In the genomic region with DNA sequence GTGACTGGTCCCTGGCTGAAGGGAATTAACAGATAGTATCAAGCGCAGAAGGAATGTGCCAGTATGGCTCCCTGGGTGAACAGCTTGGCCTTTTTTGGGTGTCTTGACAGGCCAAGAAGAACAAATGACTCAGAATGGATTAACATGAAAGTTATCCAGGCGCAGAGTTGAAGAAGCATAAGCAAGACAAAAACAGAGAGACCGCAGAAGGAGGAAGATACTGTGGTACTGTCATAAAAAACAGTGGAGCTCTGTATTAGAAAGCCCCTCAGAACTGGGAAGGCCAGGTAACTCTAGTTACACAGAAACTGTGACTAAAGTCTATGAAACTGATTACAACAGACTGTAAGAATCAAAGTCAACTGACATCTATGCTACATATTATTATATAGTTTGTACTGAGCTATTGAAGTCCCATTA, we compare ENCODE assay signal across 1 cellular context.
TF ChIP-seq lines count a peak whose summit lies in the region.

No MANE protein-coding gene starts in this region.

TF ChIP-seq in GM12878, 131 proteins besides CTCF, POLR2A, EP300 and RAD21 (continues in another document):
- TF ChIP-seq, protein P1, sequence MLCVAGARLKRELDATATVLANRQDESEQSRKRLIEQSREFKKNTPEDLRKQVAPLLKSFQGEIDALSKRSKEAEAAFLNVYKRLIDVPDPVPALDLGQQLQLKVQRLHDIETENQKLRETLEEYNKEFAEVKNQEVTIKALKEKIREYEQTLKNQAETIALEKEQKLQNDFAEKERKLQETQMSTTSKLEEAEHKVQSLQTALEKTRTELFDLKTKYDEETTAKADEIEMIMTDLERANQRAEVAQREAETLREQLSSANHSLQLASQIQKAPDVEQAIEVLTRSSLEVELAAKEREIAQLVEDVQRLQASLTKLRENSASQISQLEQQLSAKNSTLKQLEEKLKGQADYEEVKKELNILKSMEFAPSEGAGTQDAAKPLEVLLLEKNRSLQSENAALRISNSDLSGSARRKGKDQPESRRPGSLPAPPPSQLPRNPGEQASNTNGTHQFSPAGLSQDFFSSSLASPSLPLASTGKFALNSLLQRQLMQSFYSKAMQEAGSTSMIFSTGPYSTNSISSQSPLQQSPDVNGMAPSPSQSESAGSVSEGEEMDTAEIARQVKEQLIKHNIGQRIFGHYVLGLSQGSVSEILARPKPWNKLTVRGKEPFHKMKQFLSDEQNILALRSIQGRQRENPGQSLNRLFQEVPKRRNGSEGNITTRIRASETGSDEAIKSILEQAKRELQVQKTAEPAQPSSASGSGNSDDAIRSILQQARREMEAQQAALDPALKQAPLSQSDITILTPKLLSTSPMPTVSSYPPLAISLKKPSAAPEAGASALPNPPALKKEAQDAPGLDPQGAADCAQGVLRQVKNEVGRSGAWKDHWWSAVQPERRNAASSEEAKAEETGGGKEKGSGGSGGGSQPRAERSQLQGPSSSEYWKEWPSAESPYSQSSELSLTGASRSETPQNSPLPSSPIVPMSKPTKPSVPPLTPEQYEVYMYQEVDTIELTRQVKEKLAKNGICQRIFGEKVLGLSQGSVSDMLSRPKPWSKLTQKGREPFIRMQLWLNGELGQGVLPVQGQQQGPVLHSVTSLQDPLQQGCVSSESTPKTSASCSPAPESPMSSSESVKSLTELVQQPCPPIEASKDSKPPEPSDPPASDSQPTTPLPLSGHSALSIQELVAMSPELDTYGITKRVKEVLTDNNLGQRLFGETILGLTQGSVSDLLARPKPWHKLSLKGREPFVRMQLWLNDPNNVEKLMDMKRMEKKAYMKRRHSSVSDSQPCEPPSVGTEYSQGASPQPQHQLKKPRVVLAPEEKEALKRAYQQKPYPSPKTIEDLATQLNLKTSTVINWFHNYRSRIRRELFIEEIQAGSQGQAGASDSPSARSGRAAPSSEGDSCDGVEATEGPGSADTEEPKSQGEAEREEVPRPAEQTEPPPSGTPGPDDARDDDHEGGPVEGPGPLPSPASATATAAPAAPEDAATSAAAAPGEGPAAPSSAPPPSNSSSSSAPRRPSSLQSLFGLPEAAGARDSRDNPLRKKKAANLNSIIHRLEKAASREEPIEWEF (IDR thresholded peaks at IDR 0.05; ENCODE audit: insufficient replicate concordance, low read depth, low read length), result peak; percentile 69
- TF ChIP-seq SMC3 (IDR thresholded peaks at IDR 0.05; ENCODE audit: borderline replicate concordance, low read length) (peak; percentile 17; the same call in 1 of the 2 replicates), JUND (IDR thresholded peaks at IDR 0.05; ENCODE audit: low read depth, low read length) (no peak), TCF12 (IDR thresholded peaks at IDR 0.05; ENCODE audit: low read depth, low read length) (no peak), NRF1 (conservative IDR thresholded peaks at IDR 0.05; ENCODE audit: low read depth, low read length) (no peak), SRF (IDR thresholded peaks at IDR 0.05; ENCODE audit: low read depth in 2 of 2, low read length in 2 of 2) (peak in 1 of 2 experiments; percentile 41; a peak in 1 of 4 replicates), MXI1 (IDR thresholded peaks at IDR 0.05; ENCODE audit: low read depth, low read length) (no peak; the same call in none of the 2 replicates), TCF7 (IDR thresholded peaks at IDR 0.05; ENCODE audit: borderline replicate concordance) (no peak), ZZZ3 (IDR thresholded peaks at IDR 0.05; ENCODE audit: control insufficient read depth, insufficient read length, low read depth) (no peak), MEF2A (IDR thresholded peaks at IDR 0.05; ENCODE audit: insufficient read depth, low read depth, low read length) (no peak), BMI1 (IDR thresholded peaks at IDR 0.05; ENCODE audit: borderline replicate concordance) (no peak), STAT1 (conservative IDR thresholded peaks at IDR 0.05) (no peak), MYC (IDR thresholded peaks at IDR 0.05; ENCODE audit: insufficient read depth, insufficient read length, insufficient replicate concordance, low read length, severe bottlenecking) (no peak), KLF5 (IDR thresholded peaks at IDR 0.05; ENCODE audit: partially characterized antibody) (no peak), ZNF274 (IDR thresholded peaks at IDR 0.05; ENCODE audit: insufficient read depth, insufficient read length) (no peak), SIX5 (IDR thresholded peaks at IDR 0.05; ENCODE audit: low read depth, low read length, severe bottlenecking) (no peak), CREB1 (IDR thresholded peaks at IDR 0.05; ENCODE audit: low read depth) (peak; percentile 46; the same call in 1 of the 2 replicates), ZBED1 (IDR thresholded peaks at IDR 0.05; ENCODE audit: borderline replicate concordance) (0 out of 2 replicates have a peak, but pooled peaks have one; percentile 25)
- TF ChIP-seq, protein P2, sequence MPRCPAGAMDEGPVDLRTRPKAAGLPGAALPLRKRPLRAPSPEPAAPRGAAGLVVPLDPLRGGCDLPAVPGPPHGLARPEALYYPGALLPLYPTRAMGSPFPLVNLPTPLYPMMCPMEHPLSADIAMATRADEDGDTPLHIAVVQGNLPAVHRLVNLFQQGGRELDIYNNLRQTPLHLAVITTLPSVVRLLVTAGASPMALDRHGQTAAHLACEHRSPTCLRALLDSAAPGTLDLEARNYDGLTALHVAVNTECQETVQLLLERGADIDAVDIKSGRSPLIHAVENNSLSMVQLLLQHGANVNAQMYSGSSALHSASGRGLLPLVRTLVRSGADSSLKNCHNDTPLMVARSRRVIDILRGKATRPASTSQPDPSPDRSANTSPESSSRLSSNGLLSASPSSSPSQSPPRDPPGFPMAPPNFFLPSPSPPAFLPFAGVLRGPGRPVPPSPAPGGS (IDR thresholded peaks at IDR 0.05; ENCODE audit: borderline replicate concordance, insufficient read depth, low read depth, low read length, poor library complexity, severe bottlenecking), result no peak
- TF ChIP-seq, protein P3, sequence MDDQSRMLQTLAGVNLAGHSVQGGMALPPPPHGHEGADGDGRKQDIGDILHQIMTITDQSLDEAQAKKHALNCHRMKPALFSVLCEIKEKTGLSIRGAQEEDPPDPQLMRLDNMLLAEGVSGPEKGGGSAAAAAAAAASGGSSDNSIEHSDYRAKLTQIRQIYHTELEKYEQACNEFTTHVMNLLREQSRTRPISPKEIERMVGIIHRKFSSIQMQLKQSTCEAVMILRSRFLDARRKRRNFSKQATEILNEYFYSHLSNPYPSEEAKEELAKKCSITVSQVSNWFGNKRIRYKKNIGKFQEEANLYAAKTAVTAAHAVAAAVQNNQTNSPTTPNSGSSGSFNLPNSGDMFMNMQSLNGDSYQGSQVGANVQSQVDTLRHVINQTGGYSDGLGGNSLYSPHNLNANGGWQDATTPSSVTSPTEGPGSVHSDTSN (IDR thresholded peaks at IDR 0.05; ENCODE audit: insufficient replicate concordance, low read depth, low read length), result peak; percentile 20
- TF ChIP-seq, protein P4, sequence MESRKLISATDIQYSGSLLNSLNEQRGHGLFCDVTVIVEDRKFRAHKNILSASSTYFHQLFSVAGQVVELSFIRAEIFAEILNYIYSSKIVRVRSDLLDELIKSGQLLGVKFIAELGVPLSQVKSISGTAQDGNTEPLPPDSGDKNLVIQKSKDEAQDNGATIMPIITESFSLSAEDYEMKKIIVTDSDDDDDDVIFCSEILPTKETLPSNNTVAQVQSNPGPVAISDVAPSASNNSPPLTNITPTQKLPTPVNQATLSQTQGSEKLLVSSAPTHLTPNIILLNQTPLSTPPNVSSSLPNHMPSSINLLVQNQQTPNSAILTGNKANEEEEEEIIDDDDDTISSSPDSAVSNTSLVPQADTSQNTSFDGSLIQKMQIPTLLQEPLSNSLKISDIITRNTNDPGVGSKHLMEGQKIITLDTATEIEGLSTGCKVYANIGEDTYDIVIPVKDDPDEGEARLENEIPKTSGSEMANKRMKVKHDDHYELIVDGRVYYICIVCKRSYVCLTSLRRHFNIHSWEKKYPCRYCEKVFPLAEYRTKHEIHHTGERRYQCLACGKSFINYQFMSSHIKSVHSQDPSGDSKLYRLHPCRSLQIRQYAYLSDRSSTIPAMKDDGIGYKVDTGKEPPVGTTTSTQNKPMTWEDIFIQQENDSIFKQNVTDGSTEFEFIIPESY (IDR thresholded peaks at IDR 0.05), result no peak
- TF ChIP-seq, protein P5, sequence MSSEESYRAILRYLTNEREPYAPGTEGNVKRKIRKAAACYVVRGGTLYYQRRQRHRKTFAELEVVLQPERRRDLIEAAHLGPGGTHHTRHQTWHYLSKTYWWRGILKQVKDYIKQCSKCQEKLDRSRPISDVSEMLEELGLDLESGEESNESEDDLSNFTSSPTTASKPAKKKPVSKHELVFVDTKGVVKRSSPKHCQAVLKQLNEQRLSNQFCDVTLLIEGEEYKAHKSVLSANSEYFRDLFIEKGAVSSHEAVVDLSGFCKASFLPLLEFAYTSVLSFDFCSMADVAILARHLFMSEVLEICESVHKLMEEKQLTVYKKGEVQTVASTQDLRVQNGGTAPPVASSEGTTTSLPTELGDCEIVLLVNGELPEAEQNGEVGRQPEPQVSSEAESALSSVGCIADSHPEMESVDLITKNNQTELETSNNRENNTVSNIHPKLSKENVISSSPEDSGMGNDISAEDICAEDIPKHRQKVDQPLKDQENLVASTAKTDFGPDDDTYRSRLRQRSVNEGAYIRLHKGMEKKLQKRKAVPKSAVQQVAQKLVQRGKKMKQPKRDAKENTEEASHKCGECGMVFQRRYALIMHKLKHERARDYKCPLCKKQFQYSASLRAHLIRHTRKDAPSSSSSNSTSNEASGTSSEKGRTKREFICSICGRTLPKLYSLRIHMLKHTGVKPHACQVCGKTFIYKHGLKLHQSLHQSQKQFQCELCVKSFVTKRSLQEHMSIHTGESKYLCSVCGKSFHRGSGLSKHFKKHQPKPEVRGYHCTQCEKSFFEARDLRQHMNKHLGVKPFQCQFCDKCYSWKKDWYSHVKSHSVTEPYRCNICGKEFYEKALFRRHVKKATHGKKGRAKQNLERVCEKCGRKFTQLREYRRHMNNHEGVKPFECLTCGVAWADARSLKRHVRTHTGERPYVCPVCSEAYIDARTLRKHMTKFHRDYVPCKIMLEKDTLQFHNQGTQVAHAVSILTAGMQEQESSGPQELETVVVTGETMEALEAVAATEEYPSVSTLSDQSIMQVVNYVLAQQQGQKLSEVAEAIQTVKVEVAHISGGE (CRISPR knock-in tag; IDR thresholded peaks at IDR 0.05), result peak; percentile 48; the same call in 1 of the 2 replicates
- TF ChIP-seq, protein P6, sequence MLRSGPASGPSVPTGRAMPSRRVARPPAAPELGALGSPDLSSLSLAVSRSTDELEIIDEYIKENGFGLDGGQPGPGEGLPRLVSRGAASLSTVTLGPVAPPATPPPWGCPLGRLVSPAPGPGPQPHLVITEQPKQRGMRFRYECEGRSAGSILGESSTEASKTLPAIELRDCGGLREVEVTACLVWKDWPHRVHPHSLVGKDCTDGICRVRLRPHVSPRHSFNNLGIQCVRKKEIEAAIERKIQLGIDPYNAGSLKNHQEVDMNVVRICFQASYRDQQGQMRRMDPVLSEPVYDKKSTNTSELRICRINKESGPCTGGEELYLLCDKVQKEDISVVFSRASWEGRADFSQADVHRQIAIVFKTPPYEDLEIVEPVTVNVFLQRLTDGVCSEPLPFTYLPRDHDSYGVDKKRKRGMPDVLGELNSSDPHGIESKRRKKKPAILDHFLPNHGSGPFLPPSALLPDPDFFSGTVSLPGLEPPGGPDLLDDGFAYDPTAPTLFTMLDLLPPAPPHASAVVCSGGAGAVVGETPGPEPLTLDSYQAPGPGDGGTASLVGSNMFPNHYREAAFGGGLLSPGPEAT (IDR thresholded peaks at IDR 0.05; ENCODE audit: low read depth), result peak; percentile 37; the same call in 1 of the 2 replicates
- TF ChIP-seq, protein P7, sequence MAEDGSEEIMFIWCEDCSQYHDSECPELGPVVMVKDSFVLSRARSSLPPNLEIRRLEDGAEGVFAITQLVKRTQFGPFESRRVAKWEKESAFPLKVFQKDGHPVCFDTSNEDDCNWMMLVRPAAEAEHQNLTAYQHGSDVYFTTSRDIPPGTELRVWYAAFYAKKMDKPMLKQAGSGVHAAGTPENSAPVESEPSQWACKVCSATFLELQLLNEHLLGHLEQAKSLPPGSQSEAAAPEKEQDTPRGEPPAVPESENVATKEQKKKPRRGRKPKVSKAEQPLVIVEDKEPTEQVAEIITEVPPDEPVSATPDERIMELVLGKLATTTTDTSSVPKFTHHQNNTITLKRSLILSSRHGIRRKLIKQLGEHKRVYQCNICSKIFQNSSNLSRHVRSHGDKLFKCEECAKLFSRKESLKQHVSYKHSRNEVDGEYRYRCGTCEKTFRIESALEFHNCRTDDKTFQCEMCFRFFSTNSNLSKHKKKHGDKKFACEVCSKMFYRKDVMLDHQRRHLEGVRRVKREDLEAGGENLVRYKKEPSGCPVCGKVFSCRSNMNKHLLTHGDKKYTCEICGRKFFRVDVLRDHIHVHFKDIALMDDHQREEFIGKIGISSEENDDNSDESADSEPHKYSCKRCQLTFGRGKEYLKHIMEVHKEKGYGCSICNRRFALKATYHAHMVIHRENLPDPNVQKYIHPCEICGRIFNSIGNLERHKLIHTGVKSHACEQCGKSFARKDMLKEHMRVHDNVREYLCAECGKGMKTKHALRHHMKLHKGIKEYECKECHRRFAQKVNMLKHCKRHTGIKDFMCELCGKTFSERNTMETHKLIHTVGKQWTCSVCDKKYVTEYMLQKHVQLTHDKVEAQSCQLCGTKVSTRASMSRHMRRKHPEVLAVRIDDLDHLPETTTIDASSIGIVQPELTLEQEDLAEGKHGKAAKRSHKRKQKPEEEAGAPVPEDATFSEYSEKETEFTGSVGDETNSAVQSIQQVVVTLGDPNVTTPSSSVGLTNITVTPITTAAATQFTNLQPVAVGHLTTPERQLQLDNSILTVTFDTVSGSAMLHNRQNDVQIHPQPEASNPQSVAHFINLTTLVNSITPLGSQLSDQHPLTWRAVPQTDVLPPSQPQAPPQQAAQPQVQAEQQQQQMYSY (CRISPR knock-in tag; IDR thresholded peaks at IDR 0.05), result peak; percentile 89
- TF ChIP-seq, protein P8, sequence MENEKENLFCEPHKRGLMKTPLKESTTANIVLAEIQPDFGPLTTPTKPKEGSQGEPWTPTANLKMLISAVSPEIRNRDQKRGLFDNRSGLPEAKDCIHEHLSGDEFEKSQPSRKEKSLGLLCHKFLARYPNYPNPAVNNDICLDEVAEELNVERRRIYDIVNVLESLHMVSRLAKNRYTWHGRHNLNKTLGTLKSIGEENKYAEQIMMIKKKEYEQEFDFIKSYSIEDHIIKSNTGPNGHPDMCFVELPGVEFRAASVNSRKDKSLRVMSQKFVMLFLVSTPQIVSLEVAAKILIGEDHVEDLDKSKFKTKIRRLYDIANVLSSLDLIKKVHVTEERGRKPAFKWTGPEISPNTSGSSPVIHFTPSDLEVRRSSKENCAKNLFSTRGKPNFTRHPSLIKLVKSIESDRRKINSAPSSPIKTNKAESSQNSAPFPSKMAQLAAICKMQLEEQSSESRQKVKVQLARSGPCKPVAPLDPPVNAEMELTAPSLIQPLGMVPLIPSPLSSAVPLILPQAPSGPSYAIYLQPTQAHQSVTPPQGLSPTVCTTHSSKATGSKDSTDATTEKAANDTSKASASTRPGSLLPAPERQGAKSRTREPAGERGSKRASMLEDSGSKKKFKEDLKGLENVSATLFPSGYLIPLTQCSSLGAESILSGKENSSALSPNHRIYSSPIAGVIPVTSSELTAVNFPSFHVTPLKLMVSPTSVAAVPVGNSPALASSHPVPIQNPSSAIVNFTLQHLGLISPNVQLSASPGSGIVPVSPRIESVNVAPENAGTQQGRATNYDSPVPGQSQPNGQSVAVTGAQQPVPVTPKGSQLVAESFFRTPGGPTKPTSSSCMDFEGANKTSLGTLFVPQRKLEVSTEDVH (IDR thresholded peaks at IDR 0.05; ENCODE audit: low read depth, partially characterized antibody), result peak; percentile 47
